ENCODE assay signal across 17 cellular contexts in the genomic region with DNA sequence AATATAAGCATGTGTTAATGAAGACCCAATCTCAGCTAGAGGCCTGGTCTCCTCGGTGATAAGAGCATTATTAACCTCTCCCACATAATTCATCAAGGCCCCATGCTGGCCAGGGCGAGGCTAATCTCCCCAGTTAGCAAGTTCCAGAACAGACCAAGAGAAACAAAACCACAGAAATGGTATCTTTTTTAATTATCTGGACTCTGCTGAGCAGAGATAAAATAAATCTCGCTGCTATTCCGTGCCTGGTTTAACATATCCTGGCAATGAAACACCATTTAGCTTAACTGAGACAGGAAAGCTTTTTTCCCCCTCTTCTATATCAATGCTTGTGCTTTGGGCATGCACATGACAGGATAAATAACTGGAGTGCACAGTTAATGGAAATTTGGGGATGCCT.
DNase-seq lines count a peak whose midpoint lies in the region; ATAC-seq, FAIRE-seq and TF ChIP-seq lines count a peak whose summit lies in the region.
"Had no signal": no experiment of that assay in that cellular context is flagged by ENCODE, and none has a peak within 500 bp of the region (broad histone marks: within the 10 kb centered on the region; RNA-seq: fewer than 3 reads in every experiment).

No MANE protein-coding gene starts in this region.

- no peaks in the 10 kb centered on the region for H3K9me1 ChIP-seq in K562 (ENCODE audit: control insufficient read depth, insufficient read depth, low read length)

- TF ChIP-seq RAD21 in K562 (CRISPR knock-in tag; conservative IDR thresholded peaks at IDR 0.05 in 1 of 2, IDR thresholded peaks at IDR 0.05 in 1 of 2): no peak

- FAIRE-seq in K562 (lab: Jason Lieb, UNC): no peak
- FAIRE-seq: A549 had no signal

- TF ChIP-seq CTCF in K562 (IDR thresholded peaks at IDR 0.05 in 2 of 3, conservative IDR thresholded peaks at IDR 0.05 in 1 of 3; ENCODE audit: insufficient read depth in 2 of 3, low read depth in 1 of 3, low read length in 3 of 3) (no peak), esophagus muscularis mucosa (IDR thresholded peaks at IDR 0.05) (no peak)

- TF ChIP-seq EP300 in K562 (IDR thresholded peaks at IDR 0.05; ENCODE audit: low read length) (no peak), esophagus muscularis mucosa (IDR thresholded peaks at IDR 0.05) (no peak)

- POLR2A ChIA-PET in CD4-positive, alpha-beta memory T cell (lab: Charles Lee; ENCODE audit: partially characterized antibody): interaction anchor here (0.6 kb wide), 1 partner anchor 15 kb away, joined by 3 read pairs; no protein-coding TSS in a partner anchor
- POLR2A ChIA-PET in K562 (lab: Yijun Ruan, JAX): no interaction called here

- no peaks in the 10 kb centered on the region for H3K36me3 ChIP-seq in CD4-positive, alpha-beta memory T cell (ENCODE audit: insufficient read depth, low read length)
- H3K36me3 ChIP-seq in K562 (ENCODE audit: control insufficient read depth, insufficient read depth, low read length): no peaks in the 10 kb centered on the region
- H3K36me3 ChIP-seq in mesendoderm (ENCODE audit: control insufficient read depth, insufficient read depth, low read length): no peaks in the 10 kb centered on the region
- no peaks in the 10 kb centered on the region for H3K36me3 ChIP-seq in esophagus muscularis mucosa
- H3K36me3 ChIP-seq: Peyer's patch had no signal

- intact Hi-C loops in CD4-positive, alpha-beta memory T cell (cut with micrococcal nuclease): no loop called here
- intact Hi-C loops in K562 (cut with micrococcal nuclease): no loop called here
- intact Hi-C loops in esophagus muscularis mucosa (cut with DNase I): no loop called here

- no peak overlapping the region for H2AFZ ChIP-seq in K562 (ENCODE audit: low read depth, low read length)

- H2AK5ac ChIP-seq in mesendoderm (ENCODE audit: low read length): no peak overlapping the region

- H3K4ac ChIP-seq in mesendoderm (ENCODE audit: low read depth, low read length): no peak overlapping the region

- H3K4me3 Mint-ChIP-seq in CD4-positive, alpha-beta memory T cell: no peak overlapping the region
- H3K4me3 Mint-ChIP-seq in T-helper 17 cell: no peak overlapping the region
- H3K4me3 Mint-ChIP-seq in effector memory CD8-positive, alpha-beta T cell: no peak overlapping the region

- no peaks in the 10 kb centered on the region for H3K9me3 ChIP-seq in CD4-positive, alpha-beta memory T cell (ENCODE audit: control insufficient read depth in 1 of 2, low read length in 2 of 2)
- H3K9me3 ChIP-seq in T-helper 17 cell (ENCODE audit: control insufficient read depth, low read length, poor library complexity, severe bottlenecking): no peaks in the 10 kb centered on the region
- no peaks in the 10 kb centered on the region for H3K9me3 ChIP-seq in K562 (replicated peaks; ENCODE audit: control insufficient read depth, insufficient read depth, low read depth, low read length)
- H3K9me3 ChIP-seq in esophagus muscularis mucosa: no peaks in the 10 kb centered on the region
- H3K9me3 ChIP-seq: A549, Peyer's patch had no signal

- H3K27ac Mint-ChIP-seq in CD4-positive, alpha-beta memory T cell: peak overlapping the region in 4 of 7 donors; percentile 3 to 69 (median 32)
- peak overlapping the region; percentile 29 for H3K27ac Mint-ChIP-seq in T-helper 17 cell
- H3K27ac Mint-ChIP-seq in effector memory CD8-positive, alpha-beta T cell: no peak overlapping the region

- WGBS in K562 (ENCODE audit: insufficient coverage, low coverage, missing lambda C conversion rate): 0% methylated on average over 4 of the region's 4 CpGs
- no CpG with 5 or more reads among the region's 4 CpGs for WGBS in mesendoderm (ENCODE audit: extremely low coverage, insufficient coverage, low lambda C conversion rate)
- WGBS in esophagus muscularis mucosa: 72% methylated on average over 4 of the region's 4 CpGs

- H2BK5ac ChIP-seq in mesendoderm (ENCODE audit: low read length): no peak overlapping the region

- CTCF ChIA-PET in CD4-positive, alpha-beta memory T cell (lab: Charles Lee; ENCODE audit: partially characterized antibody): interaction anchor here (1.4 to 1.7 kb wide), 2 partner anchors 10 to 19 kb away, joined by 3 read pairs; no protein-coding TSS in a partner anchor
- CTCF ChIA-PET in K562 (lab: Yijun Ruan, JAX; ENCODE audit: low intra/inter-chr PET ratio): no interaction called here

- no TSS peak for BruUV-seq in K562 (replicated peaks; lab: Mats Ljungman, UMichigan)

- peaks cover 3 to 18% of the 10 kb centered on the region in 2 donors for H3K36me3 Mint-ChIP-seq in CD4-positive, alpha-beta memory T cell
- peaks cover 2% of the 10 kb centered on the region for H3K36me3 Mint-ChIP-seq in T-helper 17 cell (ENCODE audit: low read depth)
- H3K36me3 Mint-ChIP-seq in effector memory CD8-positive, alpha-beta T cell (ENCODE audit: insufficient read depth): peaks cover 3% of the 10 kb centered on the region

- no peaks in the 10 kb centered on the region for H4K20me1 ChIP-seq in K562 (replicated peaks; ENCODE audit: control insufficient read depth, insufficient read depth, low read length)

- H3K4me2 ChIP-seq in K562 (ENCODE audit: insufficient read depth, low read length): no peak overlapping the region
- H3K4me2 ChIP-seq in mesendoderm (ENCODE audit: low read length): no peak overlapping the region
- H3K4me2 ChIP-seq: A549 had no signal

- H3K4me1 Mint-ChIP-seq in CD4-positive, alpha-beta memory T cell: peaks cover 54 to 71% (median 63%) of the 10 kb centered on the region in 4 donors
- H3K4me1 Mint-ChIP-seq in T-helper 17 cell: peaks cover 39% of the 10 kb centered on the region
- peaks cover 31 to 48% of the 10 kb centered on the region in 2 donors for H3K4me1 Mint-ChIP-seq in effector memory CD8-positive, alpha-beta T cell (ENCODE audit: low read depth in 2 of 2)

- no peak for TF ChIP-seq POLR2A in K562 (conservative IDR thresholded peaks at IDR 0.05)
- TF ChIP-seq POLR2A in esophagus muscularis mucosa (IDR thresholded peaks at IDR 0.05; ENCODE audit: low read depth): no peak

- H3K23ac ChIP-seq in mesendoderm (ENCODE audit: low read length): no peak overlapping the region

- no peak overlapping the region for H2BK15ac ChIP-seq in mesendoderm (replicated peaks; ENCODE audit: low read depth)

- H3K27me3 Mint-ChIP-seq in CD4-positive, alpha-beta memory T cell: no peaks in the 10 kb centered on the region
- no peaks in the 10 kb centered on the region for H3K27me3 Mint-ChIP-seq in T-helper 17 cell
- no peaks in the 10 kb centered on the region for H3K27me3 Mint-ChIP-seq in effector memory CD8-positive, alpha-beta T cell

- H2BK120ac ChIP-seq in mesendoderm (ENCODE audit: low read depth, low read length): no peak overlapping the region

- H3K9ac ChIP-seq in K562 (ENCODE audit: insufficient read depth in 1 of 2, low read depth in 2 of 2, low read length in 2 of 2): no peak overlapping the region
- H3K9ac ChIP-seq in mesendoderm (ENCODE audit: low read length): peak overlapping the region; percentile 27

- no peaks in the 10 kb centered on the region for H3K27me3 ChIP-seq in CD4-positive, alpha-beta memory T cell (ENCODE audit: insufficient read depth, low read length)
- H3K27me3 ChIP-seq in K562 (ENCODE audit: control insufficient read depth in 2 of 2, insufficient read depth in 2 of 2, low read length in 2 of 2): no peaks in the 10 kb centered on the region
- no peaks in the 10 kb centered on the region for H3K27me3 ChIP-seq in mesendoderm (ENCODE audit: insufficient read depth, low read length, poor library complexity)
- H3K27me3 ChIP-seq in esophagus muscularis mucosa: no peaks in the 10 kb centered on the region
- H3K27me3 ChIP-seq: Peyer's patch had no signal

- no peaks in the 10 kb centered on the region for H3K9me3 Mint-ChIP-seq in CD4-positive, alpha-beta memory T cell
- no peaks in the 10 kb centered on the region for H3K9me3 Mint-ChIP-seq in effector memory CD8-positive, alpha-beta T cell

- no peak overlapping the region for H3K18ac ChIP-seq in mesendoderm (ENCODE audit: low read length)

- H3K4me1 ChIP-seq in CD4-positive, alpha-beta memory T cell (ENCODE audit: insufficient read depth, low read length): peaks cover 61% of the 10 kb centered on the region
- H3K4me1 ChIP-seq in K562 (replicated peaks in 1 of 2; ENCODE audit: control insufficient read depth in 2 of 2, insufficient read depth in 2 of 2, low read length in 2 of 2): no peaks in the 10 kb centered on the region
- H3K4me1 ChIP-seq in mesendoderm (ENCODE audit: control insufficient read depth, low read depth, low read length): peaks cover 2% of the 10 kb centered on the region
- peaks cover 0 to 5% (median 1%) of the 10 kb centered on the region in 4 donors for H3K4me1 ChIP-seq in esophagus muscularis mucosa
- H3K4me1 ChIP-seq: A549, Peyer's patch had no signal

- H3K27ac ChIP-seq in CD4-positive, alpha-beta memory T cell (ENCODE audit: low read depth, low read length): no peak overlapping the region
- H3K27ac ChIP-seq in K562 (ENCODE audit: extremely low read depth, low read depth, low read length) (no peak overlapping the region), mesendoderm (ENCODE audit: low read depth, low read length) (peak overlapping the region; percentile 63), esophagus muscularis mucosa (replicated peaks in 1 of 4) (no peak overlapping the region)
- H3K27ac ChIP-seq: A549, C4-2B, Peyer's patch had no signal

- H4K5ac ChIP-seq in mesendoderm (ENCODE audit: low read length): no peak overlapping the region

- ATAC-seq in T-helper 17 cell: no peak
- ATAC-seq in K562: no peak
- ATAC-seq in HG02642 (IDR thresholded peaks at IDR 0.05; ENCODE audit: poor library complexity, unreplicated experiment): no peak
- ATAC-seq in effector memory CD8-positive, alpha-beta T cell (replicated peaks): no peak
- ATAC-seq: A549, HCT116 had no signal

- no peak for DNase-seq in CD4-positive, alpha-beta memory T cell
- DNase-seq in T-helper 17 cell (no peak), K562 (ENCODE audit: extremely low read depth in 1 of 4, low spot score in 3 of 4) (no peak), mesendoderm (peak; percentile 91), T-helper 1 cell (no peak), esophagus muscularis mucosa (ENCODE audit: extremely low spot score) (no peak)
- DNase-seq in effector memory CD8-positive, alpha-beta T cell: no peak
- DNase-seq: KG1, NCI-H1105, NCI-H1694 treated with DMSO at 0.1 percent for 48 hours, NCI-H748 treated with DMSO at 0.1 percent for 48 hours, Peyer's patch, Right ventricle myocardium superior had no signal

- H3K79me1 ChIP-seq in mesendoderm (ENCODE audit: low read length): no peaks in the 10 kb centered on the region

- H3K79me2 ChIP-seq in K562 (ENCODE audit: control insufficient read depth, insufficient read depth, low read length) (no peaks in the 10 kb centered on the region), mesendoderm (ENCODE audit: control insufficient read depth, insufficient read depth, low read length) (no peaks in the 10 kb centered on the region)

- no peak overlapping the region for H3K56ac ChIP-seq in mesendoderm (ENCODE audit: low read length)

- in situ Hi-C loops in K562 (cut with MboI): no loop called here

- H3K4me3 ChIP-seq in CD4-positive, alpha-beta memory T cell (ENCODE audit: low read length in 2 of 2): no peak overlapping the region
- H3K4me3 ChIP-seq in K562: no peak overlapping the region
- no peak overlapping the region for H3K4me3 ChIP-seq in mesendoderm (ENCODE audit: low read length)
- no peak overlapping the region for H3K4me3 ChIP-seq in esophagus muscularis mucosa
- H3K4me3 ChIP-seq: A549, Peyer's patch had no signal

- H4K8ac ChIP-seq in mesendoderm (ENCODE audit: low read depth, low read length): no peak overlapping the region

Comparison
In these comparisons a context has a peak if more than half of its experiments do, and no peak if none do; other contexts are left out.
1. H3K27ac Mint-ChIP-seq: peak in CD4-positive, alpha-beta memory T cell (4 of 7) and T-helper 17 cell (single experiment); none in effector memory CD8-positive, alpha-beta T cell (0 of 2).